22 cellular contexts compared by ENCODE assay signal in the genomic region with DNA sequence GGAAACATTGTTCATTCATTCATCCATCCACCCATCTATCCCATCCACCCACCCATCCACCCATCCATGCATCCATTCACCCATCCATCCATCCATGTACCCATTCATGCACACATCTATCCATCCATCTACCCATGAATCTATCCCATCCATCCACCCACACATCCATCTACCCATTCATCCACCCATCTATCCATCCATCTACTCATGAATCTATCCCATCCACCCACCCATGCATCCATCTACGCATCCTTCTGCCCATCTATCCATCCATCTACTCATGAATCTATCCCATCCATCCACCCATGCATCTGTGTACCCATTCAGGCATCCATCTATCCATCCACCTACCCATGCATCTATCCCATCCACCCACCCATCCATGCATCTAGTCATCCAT. TPM values are rescaled to one million over a fixed set of nuclear protein-coding genes. Genes with fewer than 3 reads are reported as not detected.
DNase-seq lines count a peak whose midpoint lies in the region; ATAC-seq, FAIRE-seq and TF ChIP-seq lines count a peak whose summit lies in the region.
"Had no signal": no experiment of that assay in that cellular context is flagged by ENCODE, and none has a peak within 500 bp of the region (broad histone marks: within the 10 kb centered on the region; RNA-seq: fewer than 3 reads in every experiment).

No MANE protein-coding gene starts in this region.

- TF ChIP-seq RAD21 in K562 (CRISPR knock-in tag; conservative IDR thresholded peaks at IDR 0.05 in 1 of 2, IDR thresholded peaks at IDR 0.05 in 1 of 2), result no peak

- 0 out of 2 replicates have a peak, but pooled peaks cover 11% of the 10 kb centered on the region for H4K20me1 ChIP-seq in K562 (replicated peaks; ENCODE audit: control insufficient read depth, insufficient read depth, low read length)
- H4K20me1 ChIP-seq: BLaER1 treated with 17β-estradiol and CSF1 and Interleukin-3, amounts not matched to agents 10 nM and 100 nM had no signal

- H3K27me3 ChIP-seq in K562 (ENCODE audit: control insufficient read depth in 2 of 2, insufficient read depth in 2 of 2, low read length in 2 of 2) (peaks cover 0 to 6% of the 10 kb centered on the region in 2 experiments; a peak in 1 of 5 replicates), sigmoid colon (peaks cover 0 to 10% (median 0%) of the 10 kb centered on the region in 3 donors)
- H3K27me3 ChIP-seq: BLaER1 treated with 17β-estradiol and CSF1 and Interleukin-3, amounts not matched to agents 10 nM and 100 nM had no signal

- TF ChIP-seq POLR2A in K562 (conservative IDR thresholded peaks at IDR 0.05) (no peak), sigmoid colon (IDR thresholded peaks at IDR 0.05) (no peak)

- H3K27ac Mint-ChIP-seq in activated CD4-positive, alpha-beta T cell treated with anti-CD3 and anti-CD28 coated beads, Interleukin-2, amount 10 ng/mL, durations not matched to agents 7 days and 5 days, result peak overlapping the region; percentile 13
- H3K27ac Mint-ChIP-seq: B cell; CD4-positive, alpha-beta T cell; CD8-positive, alpha-beta T cell had no signal

- no TSS peak for BruUV-seq in K562 (replicated peaks; lab: Mats Ljungman, UMichigan)

- H3K36me3 ChIP-seq in HEK293 (ENCODE audit: control insufficient read depth in 2 of 2, insufficient read depth in 1 of 2, low read length in 2 of 2), result no peaks in the 10 kb centered on the region
- H3K36me3 ChIP-seq in K562 (ENCODE audit: control insufficient read depth, insufficient read depth, low read length), result no peaks in the 10 kb centered on the region
- no peaks in the 10 kb centered on the region for H3K36me3 ChIP-seq in sigmoid colon
- H3K36me3 ChIP-seq: BLaER1 treated with 17β-estradiol and CSF1 and Interleukin-3, amounts not matched to agents 10 nM and 100 nM had no signal

- POLR2A ChIA-PET in activated CD4-positive, alpha-beta T cell treated with anti-CD3 and anti-CD28 coated beads, Interleukin-2, amount 10 ng/mL, durations not matched to agents 7 days and 5 days (lab: Charles Lee), result no interaction called here
- POLR2A ChIA-PET in HEK293 (lab: Yijun Ruan, JAX), result no interaction called here
- POLR2A ChIA-PET in K562 (lab: Yijun Ruan, JAX), result no interaction called here

- H3K4me3 Mint-ChIP-seq in activated CD4-positive, alpha-beta T cell treated with anti-CD3 and anti-CD28 coated beads, Interleukin-2, amount 10 ng/mL, durations not matched to agents 7 days and 5 days, result no peak overlapping the region
- H3K4me3 Mint-ChIP-seq: B cell; CD4-positive, alpha-beta T cell; CD8-positive, alpha-beta T cell had no signal

- TF ChIP-seq EP300 in K562 (IDR thresholded peaks at IDR 0.05; ENCODE audit: low read length) (no peak), sigmoid colon (IDR thresholded peaks at IDR 0.05) (no peak)

- no peaks in the 10 kb centered on the region for H3K27me3 Mint-ChIP-seq in activated CD4-positive, alpha-beta T cell treated with anti-CD3 and anti-CD28 coated beads, Interleukin-2, amount 10 ng/mL, durations not matched to agents 7 days and 5 days
- H3K27me3 Mint-ChIP-seq: B cell; CD4-positive, alpha-beta T cell had no signal

- H3K9me3 ChIP-seq in HEK293 (ENCODE audit: control insufficient read depth, insufficient read depth, low read depth, low read length) (no peaks in the 10 kb centered on the region), K562 (replicated peaks; ENCODE audit: control insufficient read depth, insufficient read depth, low read depth, low read length) (no peaks in the 10 kb centered on the region), sigmoid colon (no peaks in the 10 kb centered on the region)
- H3K9me3 ChIP-seq: A549; BLaER1 treated with 17β-estradiol and CSF1 and Interleukin-3, amounts not matched to agents 10 nM and 100 nM; Caco-2 had no signal

- H3K27ac ChIP-seq in HEK293 (ENCODE audit: extremely low read depth, low read depth, low read length), result no peak overlapping the region
- H3K27ac ChIP-seq in K562 (ENCODE audit: extremely low read depth, low read depth, low read length), result no peak overlapping the region
- no peak overlapping the region for H3K27ac ChIP-seq in sigmoid colon
- H3K27ac ChIP-seq: 22Rv1; A549; BLaER1 treated with 17β-estradiol and CSF1 and Interleukin-3, amounts not matched to agents 10 nM and 100 nM; C4-2B had no signal

- peaks cover 3% of the 10 kb centered on the region for H3K9me3 Mint-ChIP-seq in activated CD4-positive, alpha-beta T cell treated with anti-CD3 and anti-CD28 coated beads, Interleukin-2, amount 10 ng/mL, durations not matched to agents 7 days and 5 days
- H3K9me3 Mint-ChIP-seq: CD4-positive, alpha-beta T cell; CD8-positive, alpha-beta T cell had no signal

- H3K4me2 ChIP-seq in K562 (ENCODE audit: insufficient read depth, low read length), result no peak overlapping the region
- H3K4me2 ChIP-seq: A549; BLaER1 treated with 17β-estradiol and CSF1 and Interleukin-3, amounts not matched to agents 10 nM and 100 nM had no signal

- intact Hi-C loops in K562 (cut with micrococcal nuclease), result loop anchor here (5.0 kb wide), 1 partner anchor 52 kb away; a partner anchor contains a TSS
- intact Hi-C loops in sigmoid colon (cut with DNase I), result no loop called here

- no peak for TF ChIP-seq CTCF in HEK293 (tag by site-specific recombination; IDR thresholded peaks at IDR 0.05)
- TF ChIP-seq CTCF in K562 (IDR thresholded peaks at IDR 0.05 in 2 of 3, conservative IDR thresholded peaks at IDR 0.05 in 1 of 3; ENCODE audit: insufficient read depth in 2 of 3, low read depth in 1 of 3, low read length in 3 of 3), result no peak
- TF ChIP-seq CTCF in sigmoid colon (IDR thresholded peaks at IDR 0.05), result no peak

- in situ Hi-C loops in K562 (cut with MboI), result no loop called here

- no peak for FAIRE-seq in K562 (lab: Jason Lieb, UNC)
- FAIRE-seq: D721Med, G401.6, GM19239 had no signal

- ATAC-seq in K562, result no peak
- ATAC-seq: A549; CD8-positive, alpha-beta T cell had no signal

- H3K4me1 ChIP-seq in HEK293 (ENCODE audit: control insufficient read depth, insufficient read depth, low read length), result no peaks in the 10 kb centered on the region
- peaks cover 15 to 16% of the 10 kb centered on the region in 2 experiments for H3K4me1 ChIP-seq in K562 (replicated peaks in 1 of 2; ENCODE audit: control insufficient read depth in 2 of 2, insufficient read depth in 2 of 2, low read length in 2 of 2)
- no peaks in the 10 kb centered on the region for H3K4me1 ChIP-seq in sigmoid colon
- H3K4me1 ChIP-seq: A549, Caco-2 had no signal

- no peaks in the 10 kb centered on the region for H3K36me3 Mint-ChIP-seq in activated CD4-positive, alpha-beta T cell treated with anti-CD3 and anti-CD28 coated beads, Interleukin-2, amount 10 ng/mL, durations not matched to agents 7 days and 5 days (ENCODE audit: low read depth)
- H3K36me3 Mint-ChIP-seq: CD8-positive, alpha-beta T cell had no signal

- H3K9ac ChIP-seq in K562 (ENCODE audit: insufficient read depth in 1 of 2, low read depth in 2 of 2, low read length in 2 of 2), result no peak overlapping the region
- H3K9ac ChIP-seq: BLaER1 treated with 17β-estradiol and CSF1 and Interleukin-3, amounts not matched to agents 10 nM and 100 nM had no signal

- no peaks in the 10 kb centered on the region for H3K79me2 ChIP-seq in K562 (ENCODE audit: control insufficient read depth, insufficient read depth, low read length)

- DNase-seq in activated CD4-positive, alpha-beta T cell treated with anti-CD3 and anti-CD28 coated beads, Interleukin-2, amount 10 ng/mL, durations not matched to agents 7 days and 5 days, result no peak
- no peak for DNase-seq in activated CD4-positive, alpha-beta T cell treated with anti-CD3 and anti-CD28 coated beads, Interleukin-2, amount 50 U/mL, for 4 hours
- DNase-seq in K562 (ENCODE audit: extremely low read depth in 1 of 4, low spot score in 3 of 4) (no peak), sigmoid colon (peak; percentile 1), SKM-1 treated with dmso at 0.1 percent for 144 hours (lab: John Stamatoyannopoulos, UW; ENCODE audit: unreplicated experiment) (no peak)
- no peak for DNase-seq in effector CD8-positive, alpha-beta T cell (lab: John Stamatoyannopoulos, UW)
- DNase-seq: AML-193; Caco-2; Calu3; CD4-positive, alpha-beta T cell; CD8-positive, alpha-beta T cell; DMS79 treated with DMSO at 0.1 percent for 48 hours; GF-D8 had no signal

- H3K4me1 Mint-ChIP-seq in activated CD4-positive, alpha-beta T cell treated with anti-CD3 and anti-CD28 coated beads, Interleukin-2, amount 10 ng/mL, durations not matched to agents 7 days and 5 days, result peaks cover 20% of the 10 kb centered on the region

- no peaks in the 10 kb centered on the region for H3K9me1 ChIP-seq in K562 (ENCODE audit: control insufficient read depth, insufficient read depth, low read length)

- H3K4me3 ChIP-seq in HEK293 (ENCODE audit: low read depth, low read length), result no peak overlapping the region
- H3K4me3 ChIP-seq in K562, result no peak overlapping the region
- no peak overlapping the region for H3K4me3 ChIP-seq in sigmoid colon
- H3K4me3 ChIP-seq: A549; BLaER1 treated with 17β-estradiol and CSF1 and Interleukin-3, amounts not matched to agents 10 nM and 100 nM had no signal

- no peak overlapping the region for H2AFZ ChIP-seq in K562 (ENCODE audit: low read depth, low read length)

- CTCF ChIA-PET in activated CD4-positive, alpha-beta T cell treated with anti-CD3 and anti-CD28 coated beads, Interleukin-2, amount 10 ng/mL, durations not matched to agents 7 days and 5 days (lab: Charles Lee), result no interaction called here
- CTCF ChIA-PET in HEK293 (lab: Yijun Ruan, JAX) (interaction anchor here (0.6 kb wide), 1 partner anchor 1565 kb away, joined by 4 read pairs; no protein-coding TSS in a partner anchor), K562 (lab: Yijun Ruan, JAX; ENCODE audit: low intra/inter-chr PET ratio) (no interaction called here)

- WGBS in K562 (ENCODE audit: insufficient coverage, low coverage, missing lambda C conversion rate), result 30% methylated on average over 1 of the region's 1 CpG
- 96 to 100% methylated on average over 1 of the region's 1 CpG for WGBS in sigmoid colon, 2 donors

RNA-seq across cellular contexts. Expression of a gene that starts 51.6 kb away (rescaled TPM):
- 10 to 100 TPM; 54.8 to 54.9 TPM for total RNA-seq in activated CD4-positive, alpha-beta T cell treated with anti-CD3 and anti-CD28 coated beads, Interleukin-2, amount 10 ng/mL, durations not matched to agents 7 days and 5 days
- total RNA-seq in K562 (2011; cell fraction: chromatin; rRNA removed; ENCODE audit: low replicate concordance), result 23.1 and 114 TPM in 2 replicates
- total RNA-seq in K562 (2011; cell fraction: nucleolus; rRNA removed), result 15.7 and 23.2 TPM in 2 replicates
- total RNA-seq in K562 (2011; cell fraction: nucleoplasm; rRNA removed), result 37.5 and 49.5 TPM in 2 replicates
- total RNA-seq in K562 (2014; rRNA removed) (50.9 and 61.3 TPM in 2 replicates), K562 (2014; rRNA removed; fragmentation: Illumina TruSeq; extraction: Trizol) (87.4 and 99.1 TPM in 2 replicates), K562 (2015; rRNA removed; fragmentation: Illumina TruSeq; extraction: Trizol) (79.8 and 83.2 TPM in 2 replicates), K562 (2021) (61.5 and 63.9 TPM in 2 replicates), sigmoid colon (10 to 100 TPM; 54.6 to 69.2 (median 60.6) TPM)
- polyA plus RNA-seq in K562 (2011; rRNA removed) (71.8 and 83.5 TPM in 2 replicates), K562 (2014; fragmentation: Illumina TruSeq; extraction: Trizol) (67.9 and 78.2 TPM in 2 replicates), K562 (2014; fragmentation: Nextera tagmentation; extraction: Ambion mirVana) (10 to 100 TPM; 16.9 to 19.8 TPM), K562 (2014; rRNA removed) (50.6 and 56.7 TPM in 2 replicates), sigmoid colon (10 to 100 TPM; 20.8 to 34.2 (median 29.1) TPM)
- polyA plus RNA-seq in K562 (2011; cell fraction: cytosol; rRNA removed), result 12.0 and 34.1 TPM in 2 replicates
- 44.6 and 76.9 TPM in 2 replicates for polyA plus RNA-seq in K562 (2011; cell fraction: nucleus; rRNA removed)
- 56.1 and 58.5 TPM in 2 replicates for polyA plus RNA-seq in K562 (2012)
- polyA minus RNA-seq in K562 (2011; rRNA and poly(A)+ RNA removed), result 190 and 200 TPM in 2 replicates
- 36.9 and 45.0 TPM in 2 replicates for polyA minus RNA-seq in K562 (2011; cell fraction: cytosol; rRNA and poly(A)+ RNA removed)
- polyA minus RNA-seq in K562 (2011; cell fraction: nucleus; rRNA and poly(A)+ RNA removed), result 52.9 and 97.6 TPM in 2 replicates
